17 cellular contexts compared by ENCODE assay signal in the genomic region with DNA sequence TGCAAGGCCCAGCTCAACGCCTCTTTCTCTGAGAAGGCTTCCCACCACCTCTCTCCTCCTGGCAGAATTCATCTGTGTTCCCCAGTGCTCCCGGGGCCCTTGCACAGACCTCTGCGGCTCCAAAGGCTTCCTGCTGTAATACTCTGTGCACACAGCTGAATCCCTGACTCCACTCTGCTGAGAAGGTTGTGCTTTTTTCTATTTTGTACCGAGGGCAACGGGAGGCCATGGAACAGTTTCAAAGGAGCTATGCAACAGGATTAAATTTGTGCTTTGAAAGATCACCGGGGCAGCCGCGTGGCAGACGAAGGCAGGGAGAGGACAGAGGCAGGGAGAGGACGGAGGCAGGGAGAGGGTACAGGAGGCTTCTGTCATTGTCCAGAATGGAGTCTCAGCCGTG. TPM values are rescaled to one million over a fixed set of nuclear protein-coding genes. Genes with fewer than 3 reads are reported as not detected.
"Had no signal": no experiment of that assay in that cellular context is flagged by ENCODE, and none has a peak within 500 bp of the region (broad histone marks: within the 10 kb centered on the region; RNA-seq: fewer than 3 reads in every experiment).

No MANE protein-coding gene starts in this region.

- H3K27me3 ChIP-seq: breast epithelium, dorsolateral prefrontal cortex, esophagus muscularis mucosa had no signal

- FAIRE-seq: endometrium, TTC549 had no signal

- H3K4me1 ChIP-seq: breast epithelium had no signal

- H3K36me3 Mint-ChIP-seq: activated naive CD4-positive, alpha-beta T cell treated with anti-CD3 and anti-CD28 coated beads, Interleukin-2, amount 50 U/mL, for 72 hours had no signal

- DNase-seq: activated T-cell treated with anti-CD3 and anti-CD28 coated beads, Interleukin-2, amount 50 U/mL, for 1 hour; amygdala; dorsolateral prefrontal cortex; islet precursor cell; left ventricle myocardium superior; mesendoderm; stimulated activated CD4-positive, alpha-beta T cell treated with anti-CD3 and anti-CD28 coated beads, Interleukin-12 subunit alpha, Interleukin-12 subunit beta, amount 100 ng/mL, for 4 hours; stimulated activated naive CD4-positive, alpha-beta T cell treated with Interleukin-2 at 50 U/mL for 16 hours; T-helper 2 cell had no signal

- H3K4me3 ChIP-seq: breast epithelium, dorsolateral prefrontal cortex, esophagus muscularis mucosa, suprapubic skin had no signal

- H3K36me3 ChIP-seq: breast epithelium, esophagus muscularis mucosa, suprapubic skin had no signal

- H3K9me3 Mint-ChIP-seq: activated naive CD4-positive, alpha-beta T cell treated with anti-CD3 and anti-CD28 coated beads, Interleukin-2, amount 50 U/mL, for 72 hours had no signal

- ATAC-seq: activated CD4-positive, CD25-positive, alpha-beta regulatory T cell treated with anti-CD3 and anti-CD28 coated beads, Interleukin-2, amount 50 U/mL, for 24 hours; activated naive CD4-positive, alpha-beta T cell treated with anti-CD3 and anti-CD28 coated beads, Interleukin-2, amount 50 U/mL, for 72 hours; left ventricle myocardium superior; sciatic nerve had no signal

- H3K27ac ChIP-seq: breast epithelium, dorsolateral prefrontal cortex, esophagus muscularis mucosa, suprapubic skin had no signal

- H3K9me3 ChIP-seq: breast epithelium, esophagus muscularis mucosa, suprapubic skin had no signal

RNA-seq across cellular contexts. Expression of gene SYT7, which starts 49.2 kb away (rescaled TPM):
- total RNA-seq: activated naive CD4-positive, alpha-beta T cell treated with anti-CD3 and anti-CD28 coated beads, Interleukin-2, amount 50 U/mL, for 72 hours had no signal
